Comparison of ENCODE assay signal across 15 cellular contexts in genomic region chr20:57526067-57526884, GRCh38. TPM values are rescaled to one million over a fixed set of nuclear protein-coding genes. Genes with fewer than 3 reads are reported as not detected.
DNase-seq lines count a peak whose midpoint lies in the region; TF ChIP-seq lines count a peak whose summit lies in the region.
"Had no signal": no experiment of that assay in that cellular context is flagged by ENCODE, and none has a peak within 500 bp of the region (broad histone marks: within the 10 kb centered on the region; RNA-seq: fewer than 3 reads in every experiment).

No MANE protein-coding gene starts in this region.

- peak; percentile 17 to 25 for DNase-seq in activated CD4-positive, alpha-beta T cell treated with anti-CD3 and anti-CD28 coated beads, Interleukin-2, amount 50 U/mL, for 48 hours
- DNase-seq in activated CD4-positive, alpha-beta T cell treated with anti-CD3 and anti-CD28 coated beads for 1 hour: no peak
- DNase-seq in WERI-Rb-1 (peak; percentile 85), mesendoderm (peak; percentile 68), globus pallidus (ENCODE audit: low spot score) (no peak), smooth muscle cell (lab: John Stamatoyannopoulos, UW; ENCODE audit: unreplicated experiment) (no peak), NCI-H1105 (lab: John Stamatoyannopoulos, UW) (no peak)
- DNase-seq: activated T-cell treated with anti-CD3 and anti-CD28 coated beads, Interleukin-2, amount 50 U/mL, for 4 hours; NCI-H446 treated with DMSO at 0.1 percent for 48 hours; T-helper 17 cell had no signal

- no peaks in the 10 kb centered on the region for H3K79me1 ChIP-seq in mesendoderm (ENCODE audit: low read length)

- TF ChIP-seq CTCF in HEK293 (tag by site-specific recombination; IDR thresholded peaks at IDR 0.05) (no peak), WERI-Rb-1 (IDR thresholded peaks at IDR 0.05; ENCODE audit: low read depth, low read length) (peak; percentile 48), smooth muscle cell (IDR thresholded peaks at IDR 0.05; ENCODE audit: borderline replicate concordance, insufficient read depth, poor library complexity, severe bottlenecking) (no peak)

- H3K4me1 ChIP-seq in HEK293 (ENCODE audit: control insufficient read depth, insufficient read depth, low read length) (no peaks in the 10 kb centered on the region), mesendoderm (ENCODE audit: control insufficient read depth, low read depth, low read length) (no peaks in the 10 kb centered on the region), smooth muscle cell (ENCODE audit: low read depth) (peaks cover 6% of the 10 kb centered on the region)

- no peak overlapping the region for H3K23ac ChIP-seq in mesendoderm (ENCODE audit: low read length)

- H3K27ac ChIP-seq in HEK293 (ENCODE audit: extremely low read depth, low read depth, low read length): no peak overlapping the region
- H3K27ac ChIP-seq in WERI-Rb-1: no peak overlapping the region
- no peak overlapping the region for H3K27ac ChIP-seq in mesendoderm (ENCODE audit: low read depth, low read length)
- no peak overlapping the region for H3K27ac ChIP-seq in smooth muscle cell (ENCODE audit: low read depth)
- H3K27ac ChIP-seq: BLaER1, cardiac muscle cell had no signal

- H3K4me2 ChIP-seq in mesendoderm (ENCODE audit: low read length): no peak overlapping the region
- H3K4me2 ChIP-seq in smooth muscle cell: no peak overlapping the region

- no CpG with 5 or more reads among the region's 17 CpGs for WGBS in mesendoderm (ENCODE audit: extremely low coverage, insufficient coverage, low lambda C conversion rate)
- WGBS in smooth muscle cell (ENCODE audit: low lambda C conversion rate): 72% methylated on average over 2 of the region's 17 CpGs

- no peak overlapping the region for H4K5ac ChIP-seq in mesendoderm (ENCODE audit: low read length)

- no peak overlapping the region for H3K4ac ChIP-seq in mesendoderm (ENCODE audit: low read depth, low read length)

- no peaks in the 10 kb centered on the region for H3K9me3 ChIP-seq in HEK293 (ENCODE audit: control insufficient read depth, insufficient read depth, low read depth, low read length)
- peaks cover 2% of the 10 kb centered on the region for H3K9me3 ChIP-seq in WERI-Rb-1 (ENCODE audit: severe bottlenecking)
- no peaks in the 10 kb centered on the region for H3K9me3 ChIP-seq in smooth muscle cell (replicated peaks; ENCODE audit: low read depth)
- H3K9me3 ChIP-seq: BLaER1 had no signal

- no peak overlapping the region for H3K18ac ChIP-seq in mesendoderm (ENCODE audit: low read length)

- H3F3A ChIP-seq in smooth muscle cell (ENCODE audit: low read depth): no peaks in the 10 kb centered on the region

- CTCF ChIA-PET in HEK293 (lab: Yijun Ruan, JAX): interaction anchor here (1.0 to 1.1 kb wide), 2 partner anchors 11 to 58 kb away, joined by 3 to 4 read pairs; no protein-coding TSS in a partner anchor

- H3K4me3 ChIP-seq in HEK293 (ENCODE audit: low read depth, low read length) (no peak overlapping the region), WERI-Rb-1 (ENCODE audit: low read depth, low read length) (no peak overlapping the region), mesendoderm (ENCODE audit: low read length) (no peak overlapping the region), smooth muscle cell (no peak overlapping the region)
- H3K4me3 ChIP-seq: BLaER1, cardiac muscle cell had no signal

- no peak overlapping the region for H2AFZ ChIP-seq in smooth muscle cell (ENCODE audit: low read depth)

- H2AK5ac ChIP-seq in mesendoderm (ENCODE audit: low read length): no peak overlapping the region

- no peaks in the 10 kb centered on the region for H4K20me1 ChIP-seq in smooth muscle cell (ENCODE audit: low read depth)
- H4K20me1 ChIP-seq: BLaER1 had no signal

- H3K56ac ChIP-seq in mesendoderm (ENCODE audit: low read length): no peak overlapping the region

- H3K9ac ChIP-seq in mesendoderm (ENCODE audit: low read length) (no peak overlapping the region), smooth muscle cell (ENCODE audit: low read depth) (no peak overlapping the region)
- H3K9ac ChIP-seq: BLaER1 had no signal

- no peaks in the 10 kb centered on the region for H3K79me2 ChIP-seq in mesendoderm (ENCODE audit: control insufficient read depth, insufficient read depth, low read length)
- no peaks in the 10 kb centered on the region for H3K79me2 ChIP-seq in smooth muscle cell (ENCODE audit: low read depth)

- H3K27me3 ChIP-seq in WERI-Rb-1 (ENCODE audit: insufficient read depth, low read depth, severe bottlenecking) (no peaks in the 10 kb centered on the region), mesendoderm (ENCODE audit: insufficient read depth, low read length, poor library complexity) (no peaks in the 10 kb centered on the region), smooth muscle cell (ENCODE audit: low read depth) (no peaks in the 10 kb centered on the region)
- H3K27me3 ChIP-seq: BLaER1, cardiac muscle cell had no signal

- H4K8ac ChIP-seq in mesendoderm (ENCODE audit: low read depth, low read length): no peak overlapping the region

- H2BK120ac ChIP-seq in mesendoderm (ENCODE audit: low read depth, low read length): no peak overlapping the region

- H3K36me3 ChIP-seq in HEK293 (ENCODE audit: control insufficient read depth in 2 of 2, insufficient read depth in 1 of 2, low read length in 2 of 2): no peaks in the 10 kb centered on the region
- no peaks in the 10 kb centered on the region for H3K36me3 ChIP-seq in WERI-Rb-1
- no peaks in the 10 kb centered on the region for H3K36me3 ChIP-seq in mesendoderm (ENCODE audit: control insufficient read depth, insufficient read depth, low read length)
- H3K36me3 ChIP-seq in smooth muscle cell (ENCODE audit: low read depth): no peaks in the 10 kb centered on the region
- H3K36me3 ChIP-seq: BLaER1, cardiac muscle cell had no signal

- POLR2A ChIA-PET in HEK293 (lab: Yijun Ruan, JAX): no interaction called here

- no peak overlapping the region for H2BK15ac ChIP-seq in mesendoderm (replicated peaks; ENCODE audit: low read depth)

- no peak overlapping the region for H2BK5ac ChIP-seq in mesendoderm (ENCODE audit: low read length)

TF ChIP-seq in HEK293, 187 proteins besides CTCF, POLR2A, EP300 and RAD21:
- TF ChIP-seq ZNF692 (tag by site-specific recombination; IDR thresholded peaks at IDR 0.05) (no peak), ATF2 (tag by site-specific recombination; IDR thresholded peaks at IDR 0.05; ENCODE audit: low read depth) (no peak), ZBTB17 (tag by site-specific recombination; IDR thresholded peaks at IDR 0.05) (no peak), ZIC2 (tag by site-specific recombination; IDR thresholded peaks at IDR 0.05) (peak; percentile 22; the same call in 1 of the 2 replicates), PBX3 (CRISPR knock-in tag; IDR thresholded peaks at IDR 0.05) (no peak), ZNF174 (tag by site-specific recombination; IDR thresholded peaks at IDR 0.05) (no peak), GLIS1 (tag by site-specific recombination; IDR thresholded peaks at IDR 0.05) (peak; percentile 78)

RNA-seq across cellular contexts. Expression of gene CTCFL, which starts 1.3 kb away (rescaled TPM):
- polyA plus RNA-seq in mesendoderm (2013, experiment 1 of 2): 0.74 TPM
- 0.84 TPM for polyA plus RNA-seq in mesendoderm (2013, experiment 2 of 2)
- total RNA-seq in smooth muscle cell: not detected in 2 replicates
- not detected in 2 replicates for polyA plus RNA-seq in smooth muscle cell
- total RNA-seq: fibroblast of lung, left colon, T-helper 17 cell had no signal
- polyA plus RNA-seq: cardiac muscle cell, fibroblast of lung had no signal

RNA-seq across cellular contexts. Expression of gene PCK1, which starts 34.6 kb away (rescaled TPM):
- not detected for polyA plus RNA-seq in mesendoderm (2013, experiment 1 of 2)
- polyA plus RNA-seq in mesendoderm (2013, experiment 2 of 2): not detected
- not detected in 2 replicates for total RNA-seq in smooth muscle cell
- polyA plus RNA-seq in smooth muscle cell: not detected in 2 replicates
- total RNA-seq: T-helper 17 cell had no signal
- polyA plus RNA-seq: cardiac muscle cell, fibroblast of lung had no signal

Comparison
In these comparisons a context has a peak if more than half of its experiments do, and no peak if none do; other contexts are left out.
1. DNase-seq: peak in activated CD4-positive, alpha-beta T cell treated with anti-CD3 and anti-CD28 coated beads, Interleukin-2, amount 50 U/mL, for 48 hours (2 of 2), WERI-Rb-1 (single experiment) and mesendoderm (single experiment); none in activated CD4-positive, alpha-beta T cell treated with anti-CD3 and anti-CD28 coated beads for 1 hour (single experiment), globus pallidus (single experiment), smooth muscle cell (single experiment) and NCI-H1105 (single experiment).